In genomic region chr17:28141783-28142182, GRCh38 we compare ENCODE assay signal across 23 cellular contexts.
"Had no signal": no experiment of that assay in that cellular context is flagged by ENCODE, and none has a peak within 500 bp of the region (broad histone marks: within the 10 kb centered on the region; RNA-seq: fewer than 3 reads in every experiment).

No MANE protein-coding gene starts in this region.

- H3K27me3 ChIP-seq: body of pancreas, right atrium auricular region, stomach, suprapubic skin, tibial nerve had no signal

- ATAC-seq: activated T-cell treated with anti-CD3 and anti-CD28 coated beads, Interleukin-2, amount 50 U/mL, for 72 hours; body of pancreas; left colon; natural killer cell; stimulated activated memory B cell treated with anti-CD40 and anti-IgM and Interleukin-4, amounts not matched to agents 10 μg/mL and 1 μg/mL and 100 μg/mL, for 72 hours had no signal

- H3K27ac ChIP-seq: body of pancreas, right atrium auricular region, stomach, suprapubic skin, tibial nerve, VCaP had no signal

- H3K4me3 ChIP-seq: body of pancreas, right atrium auricular region, smooth muscle cell, stomach, suprapubic skin, tibial nerve had no signal

- H3K4me1 ChIP-seq: stomach, suprapubic skin, tibial nerve had no signal

- H3K9me3 ChIP-seq: body of pancreas, right atrium auricular region, stomach, suprapubic skin, tibial nerve had no signal

- FAIRE-seq: endothelial cell of umbilical vein had no signal

- DNase-seq: activated CD4-positive, alpha-beta T cell treated with anti-CD3 and anti-CD28 coated beads for 4 hours; activated CD4-positive, alpha-beta T cell treated with anti-CD3 and anti-CD28 coated beads, Interleukin-2, amount 50 U/mL, for 4 hours; activated naive CD4-positive, alpha-beta T cell treated with Interleukin-2 at 50 U/mL for 16 hours; activated T-cell treated with anti-CD3 and anti-CD28 coated beads for 4 hours; activated T-cell treated with anti-CD3 and anti-CD28 coated beads, Interleukin-2, amount 50 U/mL, for 72 hours; aorta; body of pancreas; cortex of kidney; foreskin fibroblast; islet precursor cell; left colon; natural killer cell; stimulated activated CD4-positive, alpha-beta T cell treated with anti-CD3 and anti-CD28 coated beads, Interleukin-1b, Interleukin-23, amount 100 ng/mL, for 48 hours; stimulated activated CD4-positive, alpha-beta T cell treated with anti-CD3 and anti-CD28 coated beads, Interleukin-4, amount 100 ng/mL, for 4 hours; stimulated activated CD8-positive, alpha-beta memory T cell treated with anti-CD3 and anti-CD28 coated beads, Interleukin-4, amount 100 ng/mL, for 48 hours; stomach had no signal

- H3K36me3 ChIP-seq: right atrium auricular region, suprapubic skin, tibial nerve had no signal

- H3K4me2 ChIP-seq: smooth muscle cell had no signal
